ENCODE assay signal across 13 cellular contexts in the genomic region with DNA sequence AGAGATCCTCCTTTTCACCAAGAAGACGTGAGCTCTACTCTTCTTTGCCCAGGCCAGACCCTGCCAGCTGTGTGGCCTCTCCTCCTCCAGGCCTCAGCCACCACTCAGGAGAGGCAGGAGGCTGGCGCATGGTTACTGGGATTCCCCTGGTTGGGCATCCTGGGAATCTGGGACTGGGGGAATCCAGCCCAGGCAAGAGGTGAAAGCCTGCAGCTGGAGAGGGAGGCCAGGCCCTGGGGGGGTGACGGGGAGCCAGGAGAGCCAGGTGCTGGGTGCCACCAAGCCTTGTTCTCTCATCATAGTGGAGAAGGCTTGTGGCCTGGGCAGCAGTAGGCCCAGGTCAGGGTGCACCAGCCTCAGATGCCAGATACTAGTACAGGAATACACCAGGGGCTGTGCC. TPM values are rescaled to one million over a fixed set of nuclear protein-coding genes. Genes with fewer than 3 reads are reported as not detected.
DNase-seq lines count a peak whose midpoint lies in the region; ATAC-seq and TF ChIP-seq lines count a peak whose summit lies in the region.
"Had no signal": no experiment of that assay in that cellular context is flagged by ENCODE, and none has a peak within 500 bp of the region (broad histone marks: within the 10 kb centered on the region; RNA-seq: fewer than 3 reads in every experiment).

No MANE protein-coding gene starts in this region.

- H3K9me3 ChIP-seq in RWPE2 (ENCODE audit: severe bottlenecking) (no peaks in the 10 kb centered on the region), right cardiac atrium (ENCODE audit: control insufficient read depth, low read length) (no peaks in the 10 kb centered on the region), gastrocnemius medialis (no peaks in the 10 kb centered on the region)

- peaks cover 42% of the 10 kb centered on the region for H3K36me3 ChIP-seq in RWPE2 (ENCODE audit: low read depth)
- H3K36me3 ChIP-seq in gastrocnemius medialis: peaks cover 0 to 18% of the 10 kb centered on the region in 2 donors
- H3K36me3 ChIP-seq: neural progenitor cell had no signal

- in situ Hi-C loops in gastrocnemius medialis (cut with MboI; ENCODE audit: low sequenced_read_pairs in 4 of 4): no loop called here

- peaks cover 18 to 19% of the 10 kb centered on the region in 2 donors for H3K36me3 Mint-ChIP-seq in CD14-positive monocyte
- H3K36me3 Mint-ChIP-seq: neural progenitor cell had no signal

- peaks cover 20% of the 10 kb centered on the region for H3K4me1 ChIP-seq in RWPE2 (ENCODE audit: insufficient read depth, poor library complexity, severe bottlenecking)
- peaks cover 28% of the 10 kb centered on the region for H3K4me1 ChIP-seq in right cardiac atrium (ENCODE audit: control insufficient read depth, insufficient read depth, low read length)
- peaks cover 55 to 68% of the 10 kb centered on the region in 2 donors for H3K4me1 ChIP-seq in gastrocnemius medialis
- H3K4me1 ChIP-seq: neural progenitor cell had no signal

- TF ChIP-seq POLR2A in gastrocnemius medialis (IDR thresholded peaks at IDR 0.05): no peak

- H3K27ac ChIP-seq in RWPE2 (ENCODE audit: poor library complexity, severe bottlenecking) (peak overlapping the region; percentile 97), right cardiac atrium (ENCODE audit: low read length) (peak overlapping the region; percentile 62), gastrocnemius medialis (peak overlapping the region; percentile 58 to 99 (median 98))
- H3K27ac ChIP-seq: neural progenitor cell had no signal

- 61% methylated on average over 3 of the region's 3 CpGs for WGBS in right cardiac atrium

- intact Hi-C loops in CD14-positive monocyte (cut with micrococcal nuclease) (loop anchor here in 1 of 2 donors (1.0 kb wide), 1 partner anchor 9 kb away; no protein-coding TSS in a partner anchor), right cardiac atrium (cut with DNase I) (no loop called here), gastrocnemius medialis (cut with DNase I; ENCODE audit: low total_unique reads) (no loop called here)

- H3K4me1 Mint-ChIP-seq in CD14-positive monocyte: peaks cover 87% of the 10 kb centered on the region

- ATAC-seq in RWPE2 (ENCODE audit: low read depth) (no peak), right cardiac atrium (no peak), gastrocnemius medialis (no peak), HG03378 (IDR thresholded peaks at IDR 0.05; ENCODE audit: unreplicated experiment) (no peak), HG02623 (IDR thresholded peaks at IDR 0.05; ENCODE audit: unreplicated experiment) (no peak)
- ATAC-seq: HCT116 had no signal

- H3K27me3 Mint-ChIP-seq in CD14-positive monocyte (ENCODE audit: low read depth in 3 of 3): peaks cover 1 to 6% (median 3%) of the 10 kb centered on the region in 3 donors

- no peak for TF ChIP-seq CTCF in CD14-positive monocyte (IDR thresholded peaks at IDR 0.05)
- no peak for TF ChIP-seq CTCF in RWPE2 (IDR thresholded peaks at IDR 0.05; ENCODE audit: poor library complexity, severe bottlenecking)
- no peak for TF ChIP-seq CTCF in gastrocnemius medialis (IDR thresholded peaks at IDR 0.05 in 4 of 5, conservative IDR thresholded peaks at IDR 0.05 in 1 of 5)

- no peak overlapping the region for H3K4me3 ChIP-seq in RWPE2 (ENCODE audit: severe bottlenecking)
- no peak overlapping the region for H3K4me3 ChIP-seq in right cardiac atrium (ENCODE audit: low read length)
- no peak overlapping the region for H3K4me3 ChIP-seq in gastrocnemius medialis
- H3K4me3 ChIP-seq: neural progenitor cell had no signal

- H3K27me3 ChIP-seq in RWPE2 (ENCODE audit: insufficient read depth, poor library complexity, severe bottlenecking) (no peaks in the 10 kb centered on the region), right cardiac atrium (ENCODE audit: control insufficient read depth, insufficient read depth) (no peaks in the 10 kb centered on the region), gastrocnemius medialis (no peaks in the 10 kb centered on the region)

- H3K4me3 Mint-ChIP-seq in CD14-positive monocyte: peak overlapping the region in 1 of 2 donors; percentile 86
- H3K4me3 Mint-ChIP-seq: neural progenitor cell had no signal

- H3K27ac Mint-ChIP-seq in CD14-positive monocyte: peak overlapping the region; percentile 94 to 99 (median 97)
- H3K27ac Mint-ChIP-seq: neural progenitor cell had no signal

- peaks cover 0 to 2% (median 0%) of the 10 kb centered on the region in 7 donors for H3K9me3 Mint-ChIP-seq in CD14-positive monocyte
- H3K9me3 Mint-ChIP-seq: neural progenitor cell had no signal

- no peak for DNase-seq in CD14-positive monocyte (ENCODE audit: low spot score)
- no peak for DNase-seq in RWPE2 (ENCODE audit: low spot score)
- peak in 1 of 3 donors; percentile 63 for DNase-seq in right cardiac atrium
- no peak for DNase-seq in gastrocnemius medialis
- no peak for DNase-seq in MV-4-11 (lab: John Stamatoyannopoulos, UW)
- DNase-seq in NCI-H146 treated with DMSO at 0.1 percent for 48 hours (lab: John Stamatoyannopoulos, UW; ENCODE audit: unreplicated experiment): no peak
- DNase-seq: activated CD4-positive, CD25-positive, alpha-beta regulatory T cell treated with anti-CD3 and anti-CD28 coated beads, Interleukin-2, amount 50 U/mL, for 72 hours; NCI-H446 had no signal

RNA-seq across cellular contexts. Expression of gene CCDC9B, which starts 6.2 kb away (rescaled TPM):
- polyA plus RNA-seq in CD14-positive monocyte (under 1 TPM; 0.13 to 0.39 TPM), right cardiac atrium (99.7 TPM)
- total RNA-seq in right cardiac atrium (100 to 1,000 TPM in 3 of 4 donors, 10 to 100 TPM in 1; 71.9 to 144 (median 131) TPM), gastrocnemius medialis (10 to 100 TPM; 14.4 to 55.1 (median 20.5) TPM)

RNA-seq across cellular contexts. Expression of gene INAFM2, which starts 11.0 kb away (rescaled TPM):
- 1 to 10 TPM; 5.1 to 8.3 TPM for polyA plus RNA-seq in CD14-positive monocyte
- total RNA-seq in right cardiac atrium: 100 to 1,000 TPM in 1 of 4 donors, 10 to 100 TPM in 3; 72.6 to 115 (median 74.1) TPM
- 47.3 TPM for polyA plus RNA-seq in right cardiac atrium
- total RNA-seq in gastrocnemius medialis: 10 to 100 TPM; 17.2 to 28.1 (median 17.7) TPM

RNA-seq across cellular contexts. Expression of gene PHGR1, which starts 16.3 kb away (rescaled TPM):
- not detected for polyA plus RNA-seq in CD14-positive monocyte
- total RNA-seq in right cardiac atrium: not detected
- not detected for polyA plus RNA-seq in right cardiac atrium
- 10 to 100 TPM in 1 of 4 donors, not detected in 3; 12.1 TPM for total RNA-seq in gastrocnemius medialis
- total RNA-seq: dermis microvascular lymphatic vessel endothelial cell had no signal

RNA-seq across cellular contexts. Expression of gene DISP2, which starts 23.5 kb away (rescaled TPM):
- polyA plus RNA-seq in CD14-positive monocyte (under 1 TPM in 1 of 2 donors, not detected in 1; 0.01 TPM), right cardiac atrium (2.4 TPM)
- total RNA-seq in right cardiac atrium (1 to 10 TPM in 2 of 4 donors, under 1 TPM in 2; 0.85 to 4.6 (median 0.97) TPM), gastrocnemius medialis (under 1 TPM; 0.02 to 0.12 (median 0.06) TPM)

RNA-seq across cellular contexts. Expression of gene PLCB2, which starts 26.8 kb away (rescaled TPM):
- polyA plus RNA-seq in CD14-positive monocyte: 10 to 100 TPM; 56.5 to 74.5 TPM
- total RNA-seq in right cardiac atrium: 10 to 100 TPM; 11.5 to 28.9 (median 21.7) TPM
- 18.5 TPM for polyA plus RNA-seq in right cardiac atrium
- 1 to 10 TPM in 2 of 4 donors, under 1 TPM in 1, not detected in 1; 0.72 to 2.0 (median 1.4) TPM for total RNA-seq in gastrocnemius medialis
- total RNA-seq: dermis microvascular lymphatic vessel endothelial cell had no signal
